8 cellular contexts compared by ENCODE assay signal in the genomic region with DNA sequence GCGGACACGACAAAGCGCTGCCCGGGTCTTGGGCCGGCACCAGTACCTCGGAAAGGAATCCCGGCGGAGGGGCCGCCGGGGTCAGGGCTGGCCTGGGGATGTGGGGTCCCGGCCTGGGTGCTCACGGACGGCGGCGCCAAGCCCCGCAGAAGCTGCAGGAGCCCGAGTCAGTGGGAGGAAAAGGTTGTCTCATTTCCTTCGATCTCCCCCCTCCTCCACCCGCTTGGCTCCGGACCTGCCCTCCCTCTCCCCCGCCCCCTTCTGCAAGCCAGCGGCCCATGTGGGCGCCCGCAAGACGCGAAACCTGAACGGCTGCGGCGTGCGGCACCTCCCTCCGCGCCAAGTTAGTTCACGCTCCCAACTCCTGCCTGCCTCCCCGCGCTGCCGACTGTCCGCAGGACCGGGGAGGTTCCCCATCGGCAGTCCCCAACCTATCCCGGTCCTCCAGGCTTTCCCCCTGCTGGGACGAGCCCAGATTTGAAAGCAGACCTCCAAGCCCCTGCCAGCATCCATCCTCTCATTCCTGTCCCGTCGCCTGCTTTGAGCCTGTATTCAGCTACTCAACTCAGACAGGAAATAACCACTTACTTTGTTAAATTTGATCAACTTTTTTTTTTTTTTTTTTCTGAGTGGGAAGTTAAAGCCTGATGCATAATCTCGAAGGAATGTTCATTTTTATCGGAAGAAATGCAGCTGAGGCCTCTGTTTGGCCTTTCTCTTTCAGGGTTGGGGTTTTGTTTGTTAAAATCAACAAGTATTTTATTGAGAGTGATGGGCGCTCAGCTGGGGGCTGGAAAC. TPM values are rescaled to one million over a fixed set of nuclear protein-coding genes. Genes with fewer than 3 reads are reported as not detected.
DNase-seq lines count a peak whose midpoint lies in the region; ATAC-seq and TF ChIP-seq lines count a peak whose summit lies in the region.

A gene with protein sequence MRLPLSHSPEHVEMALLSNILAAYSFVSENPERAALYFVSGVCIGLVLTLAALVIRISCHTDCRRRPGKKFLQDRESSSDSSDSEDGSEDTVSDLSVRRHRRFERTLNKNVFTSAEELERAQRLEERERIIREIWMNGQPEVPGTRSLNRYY (minus strand): TSS at position 172 of the 798 bp plus-strand sequence. CDS start 42,799 bp downstream, outside the sequence.

- no peak for TF ChIP-seq CTCF in BE2C (IDR thresholded peaks at IDR 0.05; ENCODE audit: low read depth, low read length)
- no peak for TF ChIP-seq CTCF in chondrocyte (IDR thresholded peaks at IDR 0.05)

- no peak within 1 kb of the TSS for H3K4me3 ChIP-seq in BE2C (ENCODE audit: low read depth, low read length)

- peaks cover 26% of the 10 kb centered on the region for H3K27me3 ChIP-seq in BE2C

- peak within 1 kb of the TSS; percentile 93 for H3K27ac Mint-ChIP-seq in chondrocyte (ENCODE audit: unreplicated experiment)
- H3K27ac Mint-ChIP-seq in stimulated activated naive CD8-positive, alpha-beta T cell treated with anti-CD3 and anti-CD28 coated beads, Interleukin-15, amount 100 ng/mL, for 72 hours: peak within 1 kb of the TSS; percentile 55 to 74

- H3K9me3 Mint-ChIP-seq in chondrocyte (ENCODE audit: low read depth): no peaks in the 10 kb centered on the region
- no peaks in the 10 kb centered on the region for H3K9me3 Mint-ChIP-seq in stimulated activated naive CD8-positive, alpha-beta T cell treated with anti-CD3 and anti-CD28 coated beads, Interleukin-15, amount 100 ng/mL, for 72 hours

- no peaks in the 10 kb centered on the region for H3K4me1 ChIP-seq in BE2C

- peak within 1 kb of the TSS; percentile 88 for H3K4me3 Mint-ChIP-seq in chondrocyte (ENCODE audit: unreplicated experiment)
- H3K4me3 Mint-ChIP-seq in stimulated activated naive CD8-positive, alpha-beta T cell treated with anti-CD3 and anti-CD28 coated beads, Interleukin-15, amount 100 ng/mL, for 72 hours: peak within 1 kb of the TSS; percentile 86 to 98

- H3K9me3 ChIP-seq in BE2C: no peaks in the 10 kb centered on the region

- ATAC-seq in GM19372 (IDR thresholded peaks at IDR 0.05; ENCODE audit: low read depth, unreplicated experiment): peak; percentile 43
- ATAC-seq in stimulated activated naive CD8-positive, alpha-beta T cell treated with anti-CD3 and anti-CD28 coated beads, Interleukin-15, amount 100 ng/mL, for 72 hours: peak; percentile 67
- ATAC-seq in HG02571 (IDR thresholded peaks at IDR 0.05; ENCODE audit: unreplicated experiment): no peak

- H3K36me3 ChIP-seq in BE2C: no peaks in the 10 kb centered on the region

- no peaks in the 10 kb centered on the region for H3K36me3 Mint-ChIP-seq in chondrocyte (ENCODE audit: low read depth)

- DNase-seq in BE2C (peak; percentile 4), NCI-H748 treated with DMSO at 0.1 percent for 48 hours (lab: John Stamatoyannopoulos, UW) (peak; percentile 2), chondrocyte (ENCODE audit: low spot score) (no peak), kidney glomerular epithelial cell (lab: John Stamatoyannopoulos, UW) (peak; percentile 73)
- DNase-seq in stimulated activated naive CD8-positive, alpha-beta T cell treated with anti-CD3 and anti-CD28 coated beads, Interleukin-15, amount 100 ng/mL, for 72 hours: peak; percentile 29 to 36
- no peak for DNase-seq in central memory CD4-positive, alpha-beta T cell

- H3K27me3 Mint-ChIP-seq in chondrocyte (ENCODE audit: low read depth): no peaks in the 10 kb centered on the region
- H3K27me3 Mint-ChIP-seq in stimulated activated naive CD8-positive, alpha-beta T cell treated with anti-CD3 and anti-CD28 coated beads, Interleukin-15, amount 100 ng/mL, for 72 hours: peaks cover 53% of the 10 kb centered on the region

- H3K4me1 Mint-ChIP-seq in chondrocyte (ENCODE audit: low read depth): peaks cover 59% of the 10 kb centered on the region
- H3K4me1 Mint-ChIP-seq in stimulated activated naive CD8-positive, alpha-beta T cell treated with anti-CD3 and anti-CD28 coated beads, Interleukin-15, amount 100 ng/mL, for 72 hours: peaks cover 34% of the 10 kb centered on the region

RNA-seq across cellular contexts. Expression of the gene that starts here (rescaled TPM):
- polyA plus RNA-seq in BE2C (2012; ENCODE audit: insufficient read depth, insufficient read length, low read depth): not detected
- 19.8 to 27.3 TPM (median 20.9 TPM) in 3 replicates for total RNA-seq in chondrocyte

Comparison
In these comparisons a context has a peak if more than half of its experiments do, and no peak if none do; other contexts are left out.
1. DNase-seq: peak in BE2C (single experiment), NCI-H748 treated with DMSO at 0.1 percent for 48 hours (single experiment), kidney glomerular epithelial cell (single experiment) and stimulated activated naive CD8-positive, alpha-beta T cell treated with anti-CD3 and anti-CD28 coated beads, Interleukin-15, amount 100 ng/mL, for 72 hours (2 of 2); none in chondrocyte (single experiment) and central memory CD4-positive, alpha-beta T cell (single experiment).